Comparison of ENCODE assay signal across 18 cellular contexts in the genomic region with DNA sequence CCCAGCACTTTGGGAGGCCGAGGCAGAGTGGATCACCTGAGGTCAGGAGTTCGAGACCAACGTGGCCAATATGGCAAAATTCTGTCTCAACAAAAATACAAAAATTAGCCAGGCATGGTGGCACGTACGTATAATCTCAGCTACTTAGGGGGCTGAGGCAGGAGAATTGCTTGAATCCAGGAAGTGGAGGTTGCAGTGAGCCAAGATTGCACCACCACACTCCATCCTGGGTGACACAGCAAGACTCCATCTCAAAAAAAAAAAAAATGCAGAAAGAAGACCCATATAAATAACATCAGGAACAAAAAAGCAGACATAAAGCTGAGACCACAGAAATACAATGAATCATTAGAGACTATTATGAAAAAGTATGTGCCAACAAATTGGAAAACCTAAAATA.
DNase-seq lines count a peak whose midpoint lies in the region; ATAC-seq and TF ChIP-seq lines count a peak whose summit lies in the region.
"Had no signal": no experiment of that assay in that cellular context is flagged by ENCODE, and none has a peak within 500 bp of the region (broad histone marks: within the 10 kb centered on the region; RNA-seq: fewer than 3 reads in every experiment).

No MANE protein-coding gene starts in this region.

- H3K36me3 ChIP-seq in OCI-LY7 (ENCODE audit: insufficient read depth, low read length) = no peaks in the 10 kb centered on the region

- H3K4me3 ChIP-seq in AG09309 (ENCODE audit: control insufficient read depth, low read depth, low read length) (no peak overlapping the region), NB4 (ENCODE audit: low read depth, low read length) (no peak overlapping the region), OCI-LY7 (ENCODE audit: low read depth, low read length, poor library complexity, severe bottlenecking) (no peak overlapping the region)
- H3K4me3 ChIP-seq: GM12878 had no signal

- no peak overlapping the region for H3K4me3 Mint-ChIP-seq in T-cell
- H3K4me3 Mint-ChIP-seq: CD8-positive, alpha-beta T cell; HFFc6 had no signal

- TF ChIP-seq POLR2A in NB4 (IDR thresholded peaks at IDR 0.05; ENCODE audit: extremely low read depth, insufficient read length) = no peak

- TF ChIP-seq CTCF in AG09309 (IDR thresholded peaks at IDR 0.05; ENCODE audit: control insufficient read depth, insufficient read depth, low read depth, low read length, missing control alignments) (no peak), NB4 (IDR thresholded peaks at IDR 0.05; ENCODE audit: low read depth, low read length) (no peak), OCI-LY7 (conservative IDR thresholded peaks at IDR 0.05; ENCODE audit: low read length) (no peak)

- H3K9me3 ChIP-seq in OCI-LY7 (ENCODE audit: low read length) = no peaks in the 10 kb centered on the region

- no peak overlapping the region for H3K4me2 ChIP-seq in OCI-LY7 (ENCODE audit: low read length)

- POLR2A ChIA-PET in OCI-LY7 (lab: Charles Lee) (no interaction called here), T-cell (lab: Charles Lee) (no interaction called here)

- CTCF ChIA-PET in OCI-LY7 (lab: Charles Lee; ENCODE audit: unreplicated experiment) (no interaction called here), T-cell (lab: Charles Lee) (interaction anchor here in 1 of 2 donors (0.7 kb wide), 1 partner anchor 653 kb away, joined by 3 read pairs; no protein-coding TSS in a partner anchor)

- H3K27ac Mint-ChIP-seq in T-cell = no peak overlapping the region
- H3K27ac Mint-ChIP-seq: CD8-positive, alpha-beta T cell; HFFc6 had no signal

- H3K4me1 ChIP-seq in OCI-LY7 (ENCODE audit: insufficient read depth, low read length, poor library complexity, severe bottlenecking) = no peaks in the 10 kb centered on the region

- no peaks in the 10 kb centered on the region for H3K36me3 Mint-ChIP-seq in T-cell
- H3K36me3 Mint-ChIP-seq: CD8-positive, alpha-beta T cell had no signal

- no peak overlapping the region for H2AFZ ChIP-seq in OCI-LY7 (ENCODE audit: low read length)

- no peaks in the 10 kb centered on the region for H4K20me1 ChIP-seq in OCI-LY7 (ENCODE audit: insufficient read depth, low read length)

- H3K9me2 ChIP-seq in OCI-LY7 (ENCODE audit: insufficient read depth, low read length) = no peaks in the 10 kb centered on the region

- H3K79me2 ChIP-seq in OCI-LY7 (ENCODE audit: insufficient read depth, low read depth, low read length) = no peaks in the 10 kb centered on the region

- no peaks in the 10 kb centered on the region for H3K27me3 Mint-ChIP-seq in T-cell

- no peak overlapping the region for H3K27ac ChIP-seq in OCI-LY7 (ENCODE audit: low read depth, low read length, poor library complexity, severe bottlenecking)

- peak; percentile 46 for DNase-seq in AG09309 (ENCODE audit: low read depth)
- peak; percentile 34 for DNase-seq in EH (ENCODE audit: low read depth)
- peak; percentile 20 for DNase-seq in NB4 (ENCODE audit: low read depth)
- DNase-seq in fibroblast of gingiva (ENCODE audit: low read depth) = peak; percentile 27
- DNase-seq in OCI-LY7 (ENCODE audit: low spot score) = no peak
- no peak for DNase-seq in T-cell
- DNase-seq: 8988T; AML-193; Calu3; CD8-positive, alpha-beta T cell; DMS79 treated with DMSO at 0.1 percent for 48 hours; EL; GOT3; H7; HFFc6 had no signal

- no peak for ATAC-seq in HG03175 (IDR thresholded peaks at IDR 0.05; ENCODE audit: unreplicated experiment)
- no peak for ATAC-seq in T-cell (replicated peaks in 1 of 4)
- ATAC-seq: CD8-positive, alpha-beta T cell; GM12878; HCT116 had no signal

- no TSS peak for BruUV-seq in OCI-LY7 (replicated peaks; lab: Mats Ljungman, UMichigan)

- intact Hi-C loops in OCI-LY7 (cut with micrococcal nuclease; ENCODE audit: unreplicated experiment) = no loop called here

- peaks cover 11 to 30% (median 17%) of the 10 kb centered on the region in 3 donors for H3K9me3 Mint-ChIP-seq in T-cell
- H3K9me3 Mint-ChIP-seq: HFFc6 had no signal

- no peaks in the 10 kb centered on the region for H3K4me1 Mint-ChIP-seq in T-cell

Comparison
In these comparisons a context has a peak if more than half of its experiments do, and no peak if none do; other contexts are left out.
1. DNase-seq: peak in AG09309 (single experiment), EH (single experiment), NB4 (single experiment) and fibroblast of gingiva (single experiment); none in OCI-LY7 (single experiment) and T-cell (0 of 34).